ENCODE assay signal across 8 cellular contexts in genomic region chr1:205600085-205600484, GRCh38. TPM values are rescaled to one million over a fixed set of nuclear protein-coding genes. Genes with fewer than 3 reads are reported as not detected.
DNase-seq lines count a peak whose midpoint lies in the region; ATAC-seq and TF ChIP-seq lines count a peak whose summit lies in the region.

No MANE protein-coding gene starts in this region.

- H3K9me3 Mint-ChIP-seq in WTC11: no peaks in the 10 kb centered on the region

- no peaks in the 10 kb centered on the region for H3K27me3 Mint-ChIP-seq in WTC11 (ENCODE audit: low read depth)

- H3K36me3 Mint-ChIP-seq in WTC11: peaks cover 18% of the 10 kb centered on the region

- POLR2A ChIA-PET in WTC11 (lab: Charles Lee): no interaction called here

- no peak overlapping the region for H3K4me3 Mint-ChIP-seq in WTC11

- ATAC-seq in GM21390 (IDR thresholded peaks at IDR 0.05; ENCODE audit: unreplicated experiment): peak; percentile 75
- ATAC-seq in WTC11: peak; percentile 26; the same call in 1 of the 2 replicates

- H3K4me1 Mint-ChIP-seq in WTC11: no peaks in the 10 kb centered on the region

- CTCF ChIA-PET in WTC11 (lab: Charles Lee): interaction anchor here (1.2 to 3.3 kb wide), 4 partner anchors 9 to 58 kb away, joined by 5 to 38 read pairs (median 6); partner anchors contain the start of gene ELK4

- DNase-seq in AG08396 (ENCODE audit: low spot score) (peak; percentile 50), WTC11 (ENCODE audit: low spot score) (no peak), hepatic stellate cell (ENCODE audit: low spot score) (peak; percentile 68), GM03348 (ENCODE audit: low spot score) (no peak), amygdala (lab: John Stamatoyannopoulos, UW) (no peak), KG1 (lab: John Stamatoyannopoulos, UW) (no peak)
- no peak for DNase-seq in central memory CD4-positive, alpha-beta T cell

- no peak overlapping the region for H3K27ac Mint-ChIP-seq in WTC11

- no peak for TF ChIP-seq CTCF in WTC11 (IDR thresholded peaks at IDR 0.05)

TF ChIP-seq in WTC11, 78 proteins besides CTCF, POLR2A, EP300 and RAD21:
- TF ChIP-seq ZNF671 (CRISPR knock-in tag; IDR thresholded peaks at IDR 0.05): no peak
- no peak for TF ChIP-seq MLX (CRISPR knock-in tag; IDR thresholded peaks at IDR 0.05)
- TF ChIP-seq E2F4 (CRISPR knock-in tag; IDR thresholded peaks at IDR 0.05; ENCODE audit: borderline replicate concordance, low read depth): no peak
- TF ChIP-seq USF2 (CRISPR knock-in tag; IDR thresholded peaks at IDR 0.05): no peak
- no peak for TF ChIP-seq ZBTB43 (CRISPR knock-in tag; IDR thresholded peaks at IDR 0.05)
- TF ChIP-seq KAT7 (CRISPR knock-in tag; IDR thresholded peaks at IDR 0.05; ENCODE audit: borderline replicate concordance): no peak
- no peak for TF ChIP-seq TP53 (CRISPR knock-in tag; IDR thresholded peaks at IDR 0.05)
TF ChIP-seq in WTC11: peak in this region for 0.

RNA-seq across cellular contexts. Expression of gene ELK4, which starts 31.7 kb away (rescaled TPM):
- 34.4 to 39.0 TPM (median 37.5 TPM) in 3 replicates for total RNA-seq in WTC11 (2021)

Comparison
In these comparisons a context has a peak if more than half of its experiments do, and no peak if none do; other contexts are left out.
1. DNase-seq: peak in AG08396 (single experiment) and hepatic stellate cell (single experiment); none in WTC11 (single experiment), GM03348 (single experiment), central memory CD4-positive, alpha-beta T cell (single experiment), amygdala (0 of 56) and KG1 (single experiment).